Comparison of ENCODE assay signal across 23 cellular contexts in the genomic region with DNA sequence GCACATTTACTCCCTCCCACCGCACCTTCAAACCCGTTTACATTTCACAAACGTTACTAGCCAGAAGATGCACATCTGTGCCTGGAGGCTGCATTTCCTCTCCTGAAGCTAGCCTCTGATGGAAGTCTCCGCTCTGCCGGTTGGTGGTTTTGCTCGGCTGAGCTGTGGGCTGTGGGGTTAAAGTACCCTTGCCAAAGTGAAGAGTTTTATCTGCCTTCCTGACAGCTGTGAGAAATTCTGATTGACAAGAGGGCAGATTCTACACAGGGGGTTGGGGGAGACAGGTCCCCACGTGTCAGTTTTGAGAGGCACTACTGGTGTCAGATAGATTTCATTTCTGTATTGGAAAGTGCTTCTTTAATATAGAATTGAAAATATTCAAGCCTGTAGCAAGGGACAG.
DNase-seq lines count a peak whose midpoint lies in the region; ATAC-seq, FAIRE-seq and TF ChIP-seq lines count a peak whose summit lies in the region.
"Had no signal": no experiment of that assay in that cellular context is flagged by ENCODE, and none has a peak within 500 bp of the region (broad histone marks: within the 10 kb centered on the region; RNA-seq: fewer than 3 reads in every experiment).

No MANE protein-coding gene starts in this region.

- no peak overlapping the region for H3K27ac ChIP-seq in trophoblast cell (ENCODE audit: low read depth, low read length)
- H3K27ac ChIP-seq: GM23248, Peyer's patch had no signal

- no peak overlapping the region for H4K91ac ChIP-seq in trophoblast cell (ENCODE audit: low read depth, low read length)

- no peak overlapping the region for H3K23ac ChIP-seq in trophoblast cell (ENCODE audit: low read length)

- H3K14ac ChIP-seq in trophoblast cell (ENCODE audit: low read length), result no peak overlapping the region

- no peak overlapping the region for H3K4ac ChIP-seq in trophoblast cell (ENCODE audit: low read depth, low read length)

- H3K4me1 ChIP-seq in trophoblast cell (ENCODE audit: control insufficient read depth in 1 of 2, insufficient read depth in 2 of 2, low read length in 2 of 2), result no peaks in the 10 kb centered on the region
- H3K4me1 ChIP-seq: Caco-2, Peyer's patch had no signal

- no peaks in the 10 kb centered on the region for H3K9me3 ChIP-seq in trophoblast cell (ENCODE audit: insufficient read depth, low read depth, low read length)
- H3K9me3 ChIP-seq: Caco-2, Peyer's patch had no signal

- FAIRE-seq in D721Med (lab: Jason Lieb, UNC), result no peak
- FAIRE-seq: GM12892, GM18507, K562 had no signal

- H3K36me3 ChIP-seq in trophoblast cell (ENCODE audit: control insufficient read depth in 1 of 2, insufficient read depth in 2 of 2, low read length in 2 of 2), result no peaks in the 10 kb centered on the region
- H3K36me3 ChIP-seq: Peyer's patch had no signal

- no peaks in the 10 kb centered on the region for H3K79me2 ChIP-seq in trophoblast cell (ENCODE audit: control insufficient read depth, insufficient read depth, low read length, poor library complexity)

- TF ChIP-seq CTCF in NB4 (IDR thresholded peaks at IDR 0.05; ENCODE audit: low read depth, low read length) (no peak), D721Med (IDR thresholded peaks at IDR 0.05; ENCODE audit: insufficient read depth, missing control alignments) (no peak)

- no peak overlapping the region for H3K18ac ChIP-seq in trophoblast cell (ENCODE audit: low read length)

- DNase-seq in NCI-H2171 treated with DMSO at 0.1 percent for 48 hours (lab: John Stamatoyannopoulos, UW) (peak; percentile 18), NCI-H2171 (lab: John Stamatoyannopoulos, UW) (no peak), NB4 (ENCODE audit: low read depth) (peak; percentile 62), ecto neural progenitor cell (ENCODE audit: low spot score) (peak; percentile 41), trophoblast cell (peak; percentile 17 to 59), D721Med (ENCODE audit: insufficient read length, low spot score) (no peak)
- DNase-seq: Caco-2; CD4-positive, alpha-beta T cell; DMS53; GM23248; HCEC 1CT; NCI-H1092 treated with DMSO at 0.1 percent for 48 hours; NCI-H187; NCI-H446 treated with DMSO at 0.1 percent for 48 hours; NK-92 treated with Interleukin-12 subunit alpha and Interleukin-12 subunit beta, amount 100 ng/mL, for 24 hours; Peyer's patch; SW 1271 had no signal

- no peak overlapping the region for H2BK12ac ChIP-seq in trophoblast cell (ENCODE audit: low read length)

- H2BK5ac ChIP-seq in trophoblast cell (ENCODE audit: low read depth, low read length, poor library complexity), result no peak overlapping the region

- H2AFZ ChIP-seq in trophoblast cell (ENCODE audit: insufficient read depth, low read length, poor library complexity), result no peak overlapping the region
- H2AFZ ChIP-seq: GM23248 had no signal

- no peaks in the 10 kb centered on the region for H3K79me1 ChIP-seq in trophoblast cell (ENCODE audit: low read length)

- no peak overlapping the region for H3K4me3 ChIP-seq in NB4 (ENCODE audit: low read depth, low read length)
- no peak overlapping the region for H3K4me3 ChIP-seq in trophoblast cell (ENCODE audit: low read depth, low read length)
- H3K4me3 ChIP-seq: GM23248, K562, Peyer's patch had no signal

- ATAC-seq in HG03378 (IDR thresholded peaks at IDR 0.05; ENCODE audit: unreplicated experiment) (no peak), HG03521 (IDR thresholded peaks at IDR 0.05; ENCODE audit: unreplicated experiment) (no peak)
- ATAC-seq: K562, Right ventricle myocardium inferior had no signal

- no peak for TF ChIP-seq POLR2A in NB4 (IDR thresholded peaks at IDR 0.05; ENCODE audit: extremely low read depth, insufficient read length)

- H2AK5ac ChIP-seq in trophoblast cell (ENCODE audit: low read length), result no peak overlapping the region

- H2BK120ac ChIP-seq in trophoblast cell (ENCODE audit: insufficient read depth, low read length, poor library complexity), result no peak overlapping the region

- H4K12ac ChIP-seq in trophoblast cell (ENCODE audit: low read depth, low read length), result no peak overlapping the region

- WGBS in trophoblast cell (ENCODE audit: extremely low coverage, insufficient coverage, insufficient read length), result no CpG with 5 or more reads among the region's 7 CpGs

- H3K27me3 ChIP-seq in trophoblast cell (ENCODE audit: insufficient read depth, low read length), result no peaks in the 10 kb centered on the region
- H3K27me3 ChIP-seq: Peyer's patch had no signal

- no peak overlapping the region for H3K4me2 ChIP-seq in trophoblast cell (ENCODE audit: low read length)

- no peak overlapping the region for H4K8ac ChIP-seq in trophoblast cell (ENCODE audit: low read depth, low read length)

- no peak overlapping the region for H3K9ac ChIP-seq in trophoblast cell (ENCODE audit: low read length)
- H3K9ac ChIP-seq: GM23248 had no signal

Comparison
In these comparisons a context has a peak if more than half of its experiments do, and no peak if none do; other contexts are left out.
1. DNase-seq: peak in NCI-H2171 treated with DMSO at 0.1 percent for 48 hours (single experiment), NB4 (single experiment), ecto neural progenitor cell (single experiment) and trophoblast cell (2 of 2); none in NCI-H2171 (single experiment) and D721Med (single experiment).